Comparison of ENCODE assay signal across 38 cellular contexts in genomic region chr4:165048170-165048569, GRCh38. TPM values are rescaled to one million over a fixed set of nuclear protein-coding genes. Genes with fewer than 3 reads are reported as not detected.
"Had no signal": no experiment of that assay in that cellular context is flagged by ENCODE, and none has a peak within 500 bp of the region (broad histone marks: within the 10 kb centered on the region; RNA-seq: fewer than 3 reads in every experiment).

No MANE protein-coding gene starts in this region.

- H3K27me3 ChIP-seq: hepatocyte, left lung, neutrophil, right atrium auricular region, right lobe of liver, testis, thyroid gland, transverse colon, upper lobe of left lung, vagina had no signal

- H3K9me3 Mint-ChIP-seq: naive thymus-derived CD4-positive, alpha-beta T cell; natural killer cell treated with Interleukin-12 subunit alpha and Interleukin-12 subunit beta and Interleukin-15 and Interleukin-18, amount 100 ng/mL, for 72 hours; neural crest cell; stimulated activated naive B cell treated with anti-CD40 and anti-IgM and Interleukin-4, amounts not matched to agents 10 μg/mL and 1 μg/mL and 100 μg/mL, for 72 hours had no signal

- H3K36me3 Mint-ChIP-seq: immature natural killer cell; natural killer cell treated with Interleukin-12 subunit alpha and Interleukin-12 subunit beta and Interleukin-15 and Interleukin-18, amount 100 ng/mL, for 72 hours; stimulated activated naive B cell treated with anti-CD40 and anti-IgM and Interleukin-4, amounts not matched to agents 10 μg/mL and 1 μg/mL and 100 μg/mL, for 72 hours had no signal

- H3K4me2 ChIP-seq: hepatocyte, smooth muscle cell had no signal

- H3K9ac ChIP-seq: parathyroid adenoma had no signal

- H3K4me1 Mint-ChIP-seq: immature natural killer cell; naive thymus-derived CD4-positive, alpha-beta T cell; stimulated activated naive B cell treated with anti-CD40 and anti-IgM and Interleukin-4, amounts not matched to agents 10 μg/mL and 1 μg/mL and 100 μg/mL, for 72 hours had no signal

- H3K36me3 ChIP-seq: left lung, lower lobe of right lung, neutrophil, right atrium auricular region, right lobe of liver, stomach, thyroid gland, transverse colon, upper lobe of left lung, vagina had no signal

- H3K27ac ChIP-seq: hepatocyte, left lung, lower lobe of right lung, neutrophil, parathyroid adenoma, right atrium auricular region, right lobe of liver, stomach, testis, thyroid gland, transverse colon, upper lobe of left lung, vagina had no signal

- DNase-seq: immature natural killer cell; kidney; left colon; left lung; lower lobe of right lung; midbrain; mucosa of descending colon; naive thymus-derived CD4-positive, alpha-beta T cell; occipital lobe; right lobe of liver; stimulated activated CD4-positive, alpha-beta T cell treated with anti-CD3 and anti-CD28 coated beads, Interleukin-1b, Interleukin-23, amount 100 ng/mL, for 48 hours; stimulated activated CD4-positive, alpha-beta T cell treated with anti-CD3 and anti-CD28 coated beads, Interleukin-2, amount 100 ng/mL, for 48 hours; stimulated activated CD4-positive, alpha-beta T cell treated with anti-CD3 and anti-CD28 coated beads, Interleukin-4, amount 100 ng/mL, for 4 hours; stimulated activated CD8-positive, alpha-beta memory T cell treated with anti-CD3 and anti-CD28 coated beads, Interleukin-4, amount 100 ng/mL, for 48 hours; stimulated activated naive B cell treated with anti-CD40 and anti-IgM and Interleukin-4, amounts not matched to agents 10 μg/mL and 1 μg/mL and 100 μg/mL, for 72 hours; stimulated activated naive CD8-positive, alpha-beta T cell treated with anti-CD3 and anti-CD28 coated beads, Interleukin-15, Interleukin-2, amounts not matched to agents 100 U/mL and 50 U/mL, for 24 hours; stomach; testis; thyroid gland; transverse colon had no signal

- H3K9me3 ChIP-seq: left lung, lower lobe of right lung, mucosa of descending colon, neutrophil, right atrium auricular region, right lobe of liver, stomach, testis, thyroid gland, transverse colon, upper lobe of left lung, vagina had no signal

- H3K4me3 Mint-ChIP-seq: immature natural killer cell; naive thymus-derived CD4-positive, alpha-beta T cell; natural killer cell treated with Interleukin-12 subunit alpha and Interleukin-12 subunit beta and Interleukin-15 and Interleukin-18, amount 100 ng/mL, for 72 hours; neural crest cell; stimulated activated naive B cell treated with anti-CD40 and anti-IgM and Interleukin-4, amounts not matched to agents 10 μg/mL and 1 μg/mL and 100 μg/mL, for 72 hours had no signal

- ATAC-seq: left colon; left lung; lower lobe of right lung; mucosa of descending colon; naive thymus-derived CD4-positive, alpha-beta T cell; natural killer cell treated with Interleukin-12 subunit alpha and Interleukin-12 subunit beta and Interleukin-15 and Interleukin-18, amount 100 ng/mL, for 72 hours; right lobe of liver; stimulated activated naive B cell treated with anti-CD40 and anti-IgM and Interleukin-4, amounts not matched to agents 10 μg/mL and 1 μg/mL and 100 μg/mL, for 72 hours; stimulated activated naive CD8-positive, alpha-beta T cell treated with anti-CD3 and anti-CD28 coated beads, Interleukin-15, Interleukin-2, amounts not matched to agents 100 U/mL and 50 U/mL, for 24 hours had no signal

- H3K27ac Mint-ChIP-seq: immature natural killer cell; naive thymus-derived CD4-positive, alpha-beta T cell; natural killer cell treated with Interleukin-12 subunit alpha and Interleukin-12 subunit beta and Interleukin-15 and Interleukin-18, amount 100 ng/mL, for 72 hours; progenitor cell of endocrine pancreas; stimulated activated naive B cell treated with anti-CD40 and anti-IgM and Interleukin-4, amounts not matched to agents 10 μg/mL and 1 μg/mL and 100 μg/mL, for 72 hours had no signal

- H3K27me3 Mint-ChIP-seq: progenitor cell of endocrine pancreas had no signal

- H3K79me2 ChIP-seq: hepatocyte, parathyroid adenoma had no signal

- H3K4me3 ChIP-seq: hepatocyte, left lung, lower lobe of right lung, mucosa of descending colon, right atrium auricular region, right lobe of liver, smooth muscle cell, stomach, testis, thyroid gland, transverse colon, upper lobe of left lung, vagina had no signal

- H3K4me1 ChIP-seq: left lung, lower lobe of right lung, parathyroid adenoma, right atrium auricular region, right lobe of liver, stomach, testis, thyroid gland, transverse colon, upper lobe of left lung, vagina had no signal

RNA-seq across cellular contexts. Expression of gene TRIM75, which starts 5.5 kb away (rescaled TPM):
- total RNA-seq: kidney; left colon; left lung; liver; lower lobe of right lung; mesenteric fat pad; mucosa of descending colon; myocyte; naive thymus-derived CD4-positive, alpha-beta T cell; natural killer cell treated with Interleukin-12 subunit alpha and Interleukin-12 subunit beta and Interleukin-15 and Interleukin-18, amount 100 ng/mL, for 72 hours; neural crest cell; occipital lobe; osteocyte; progenitor cell of endocrine pancreas; pulmonary artery endothelial cell; renal cortical epithelial cell; right atrium auricular region; right lobe of liver; smooth muscle cell; stomach; thyroid gland; transverse colon; upper lobe of left lung; urinary bladder; vagina had no signal
- polyA plus RNA-seq: hepatocyte; immature natural killer cell; liver; naive thymus-derived CD4-positive, alpha-beta T cell; smooth muscle cell; stomach; urinary bladder had no signal

RNA-seq across cellular contexts. Expression of gene TRIM60, which starts 16.4 kb away (rescaled TPM):
- total RNA-seq: hepatocyte; kidney; left colon; left lung; liver; lower lobe of right lung; mesenteric fat pad; mucosa of descending colon; myocyte; naive thymus-derived CD4-positive, alpha-beta T cell; natural killer cell treated with Interleukin-12 subunit alpha and Interleukin-12 subunit beta and Interleukin-15 and Interleukin-18, amount 100 ng/mL, for 72 hours; neural crest cell; occipital lobe; osteocyte; progenitor cell of endocrine pancreas; pulmonary artery endothelial cell; renal cortical epithelial cell; right atrium auricular region; right lobe of liver; skeletal muscle tissue; smooth muscle cell; stomach; thyroid gland; transverse colon; upper lobe of left lung; urinary bladder; vagina had no signal
- polyA plus RNA-seq: hepatocyte; immature natural killer cell; liver; naive thymus-derived CD4-positive, alpha-beta T cell; smooth muscle cell; stomach; urinary bladder had no signal
